In the genomic region with DNA sequence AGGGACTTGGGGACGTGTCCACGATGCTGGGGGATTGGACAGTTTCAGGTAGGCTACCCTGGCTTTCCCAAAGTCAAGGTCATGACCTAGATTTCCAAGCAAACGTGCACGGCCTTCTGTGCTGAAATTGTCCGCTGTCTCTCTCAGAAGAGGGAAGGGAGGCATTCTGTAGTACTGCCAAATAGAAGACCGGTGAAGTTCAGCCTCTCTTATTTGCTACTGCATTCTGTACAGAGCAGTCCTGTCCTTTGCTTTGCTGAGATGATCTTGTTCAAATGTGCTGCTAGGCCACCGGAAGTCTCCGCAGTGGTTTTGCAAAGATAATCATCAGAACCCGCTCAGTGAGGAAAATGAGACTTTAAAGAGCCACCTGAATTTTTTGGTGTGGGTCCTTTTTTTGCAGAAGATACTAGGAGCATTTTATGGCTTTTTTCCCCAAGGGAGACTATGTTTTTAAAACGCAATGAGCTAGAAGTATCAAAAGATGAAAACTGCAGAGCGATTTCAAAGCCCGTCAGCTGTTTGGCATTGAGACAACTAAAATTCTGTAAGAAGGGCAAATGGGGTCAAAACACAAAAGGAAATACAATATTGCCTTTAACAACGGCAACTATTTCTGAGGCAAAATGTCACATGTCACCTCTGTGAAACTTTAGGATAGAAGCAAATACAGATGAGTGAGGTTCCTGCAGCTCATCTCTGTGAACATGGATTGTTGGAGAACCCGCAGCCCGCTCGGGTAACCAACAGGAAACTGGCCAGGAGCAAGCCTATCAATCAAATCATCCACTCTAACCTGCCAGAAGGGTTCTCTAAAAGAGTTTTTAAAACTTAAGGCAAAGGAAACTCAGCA, we compare ENCODE assay signal across 8 cellular contexts. TPM values are rescaled to one million over a fixed set of nuclear protein-coding genes. Genes with fewer than 3 reads are reported as not detected.
DNase-seq lines count a peak whose midpoint lies in the region; ATAC-seq, FAIRE-seq and TF ChIP-seq lines count a peak whose summit lies in the region.

No MANE protein-coding gene starts in this region.

- H3K27me3 Mint-ChIP-seq in activated B cell treated with CpG ODN at 0.5 μM for 24 hours = no peaks in the 10 kb centered on the region

- FAIRE-seq in frontal cortex (lab: Jason Lieb, UNC) = no peak

- H3K36me3 ChIP-seq in GM23248 (ENCODE audit: low read depth) (no peaks in the 10 kb centered on the region), spleen (no peaks in the 10 kb centered on the region)

- CTCF ChIA-PET in activated B cell treated with CpG ODN at 0.5 μM for 24 hours (lab: Charles Lee) = no interaction called here

- intact Hi-C loops in activated B cell treated with CpG ODN at 0.5 μM for 24 hours (cut with micrococcal nuclease) = loop anchor here (2.0 to 5.0 kb wide), 6 partner anchors 19 to 1822 kb away; a partner anchor contains a TSS
- intact Hi-C loops in spleen (cut with DNase I; ENCODE audit: low total_unique reads) = loop anchor here (5.0 kb wide), 1 partner anchor 38 kb away; no protein-coding TSS in a partner anchor

- H3K4me3 Mint-ChIP-seq in activated B cell treated with CpG ODN at 0.5 μM for 24 hours = peak overlapping the region; percentile 58

- H2AFZ ChIP-seq in GM23248 = peak overlapping the region; percentile 85

- H3K27me3 ChIP-seq in GM23248 (replicated peaks; ENCODE audit: insufficient read depth) = no peaks in the 10 kb centered on the region
- peaks cover 0 to 9% (median 0%) of the 10 kb centered on the region in 7 donors for H3K27me3 ChIP-seq in spleen (replicated peaks in 1 of 7)

- H3K4me3 ChIP-seq in GM23248 (no peak overlapping the region), spleen (peak overlapping the region in 7 of 8 donors; percentile 1 to 64 (median 24))

- no peak for ATAC-seq in activated B cell treated with CpG ODN at 0.5 μM for 24 hours (ENCODE audit: low read depth)
- ATAC-seq in HG02970 (IDR thresholded peaks at IDR 0.05; ENCODE audit: low FRiP score, unreplicated experiment) = no peak
- no peak for ATAC-seq in GM21447 (IDR thresholded peaks at IDR 0.05; ENCODE audit: unreplicated experiment)

- TF ChIP-seq POLR2A in spleen (IDR thresholded peaks at IDR 0.05) = no peak

- H4K20me1 ChIP-seq in GM23248 (ENCODE audit: insufficient read depth) = 0 out of 2 replicates have a peak, but pooled peaks cover 4% of the 10 kb centered on the region

- H3K27ac ChIP-seq in GM23248 = no peak overlapping the region
- H3K27ac ChIP-seq in spleen = peak overlapping the region; percentile 56 to 91 (median 74)

- no peak for DNase-seq in GM23248
- no peak for DNase-seq in activated B cell treated with CpG ODN at 0.5 μM for 24 hours
- peak; percentile 55 for DNase-seq in effector CD4-positive, alpha-beta T cell
- DNase-seq in spleen = no peak
- no peak for DNase-seq in DMS53 (lab: John Stamatoyannopoulos, UW)
- DNase-seq in frontal cortex (ENCODE audit: low spot score in 2 of 2) = no peak

- H3K9me3 ChIP-seq in GM23248 (ENCODE audit: low read depth) (no peaks in the 10 kb centered on the region), spleen (no peaks in the 10 kb centered on the region)

- H3K9me3 Mint-ChIP-seq in activated B cell treated with CpG ODN at 0.5 μM for 24 hours = no peaks in the 10 kb centered on the region

- WGBS in GM23248 (ENCODE audit: low coverage in 1 of 2, low lambda C conversion rate in 2 of 2, missing lambda C conversion rate in 2 of 2), 2 experiments = 70 to 72% methylated on average over 16 of the region's 16 CpGs
- 7 to 24% (median 10%) methylated on average over 16 of the region's 16 CpGs for WGBS in spleen, 5 donors

- peaks cover 32% of the 10 kb centered on the region for H3K79me2 ChIP-seq in GM23248 (ENCODE audit: insufficient read depth)

- H3K27ac Mint-ChIP-seq in activated B cell treated with CpG ODN at 0.5 μM for 24 hours = no peak overlapping the region

- H3K4me1 Mint-ChIP-seq in activated B cell treated with CpG ODN at 0.5 μM for 24 hours = peaks cover 26% of the 10 kb centered on the region

- H3K9me2 ChIP-seq in GM23248 (ENCODE audit: insufficient read depth) = no peaks in the 10 kb centered on the region

- in situ Hi-C loops in GM23248 (cut with MboI) = no loop called here

- H3F3A ChIP-seq in GM23248 (ENCODE audit: insufficient read depth) = 0 out of 2 replicates have a peak, but pooled peaks cover 11% of the 10 kb centered on the region

- no peak overlapping the region for H3K9ac ChIP-seq in GM23248

- H3K4me1 ChIP-seq in GM23248 (ENCODE audit: insufficient read depth) (peaks cover 16% of the 10 kb centered on the region), spleen (peaks cover 27 to 55% (median 46%) of the 10 kb centered on the region in 6 donors)

- peaks cover 3% of the 10 kb centered on the region for H3K36me3 Mint-ChIP-seq in activated B cell treated with CpG ODN at 0.5 μM for 24 hours (ENCODE audit: low read depth)

- TF ChIP-seq CTCF in activated B cell treated with CpG ODN at 0.5 μM for 24 hours (IDR thresholded peaks at IDR 0.05) = no peak
- no peak for TF ChIP-seq CTCF in spleen (IDR thresholded peaks at IDR 0.05 in 8 of 11, conservative IDR thresholded peaks at IDR 0.05 in 3 of 11)

- H3K4me2 ChIP-seq in GM23248 (ENCODE audit: unreplicated experiment) = no peak overlapping the region

- POLR2A ChIA-PET in activated B cell treated with CpG ODN at 0.5 μM for 24 hours (lab: Charles Lee) = interaction anchor here (0.7 to 4.1 kb wide), 6 partner anchors 20 to 217 kb away, joined by 3 to 39 read pairs (median 4); a partner anchor contains a TSS

RNA-seq across cellular contexts. Expression of a gene that starts 1.3 kb away (rescaled TPM):
- total RNA-seq in GM23248 (2014; rRNA removed; shearing (Covaris generic)) = 28.6 and 35.9 TPM in 2 replicates
- polyA plus RNA-seq in GM23248 (2016; fragmentation: Nextera tagmentation; extraction: Ambion mirVana) (24.9 and 26.3 TPM in 2 replicates), spleen (10 to 100 TPM in 1 of 3 donors, 1 to 10 TPM in 2; 4.3 to 10.2 (median 6.0) TPM)
- total RNA-seq in activated B cell treated with CpG ODN at 0.5 μM for 24 hours (9.7 and 11.2 TPM in 2 replicates), spleen (10 to 100 TPM; 11.3 to 19.2 (median 14.6) TPM), frontal cortex (62.0 TPM)
